19 cellular contexts compared by ENCODE assay signal in the genomic region with DNA sequence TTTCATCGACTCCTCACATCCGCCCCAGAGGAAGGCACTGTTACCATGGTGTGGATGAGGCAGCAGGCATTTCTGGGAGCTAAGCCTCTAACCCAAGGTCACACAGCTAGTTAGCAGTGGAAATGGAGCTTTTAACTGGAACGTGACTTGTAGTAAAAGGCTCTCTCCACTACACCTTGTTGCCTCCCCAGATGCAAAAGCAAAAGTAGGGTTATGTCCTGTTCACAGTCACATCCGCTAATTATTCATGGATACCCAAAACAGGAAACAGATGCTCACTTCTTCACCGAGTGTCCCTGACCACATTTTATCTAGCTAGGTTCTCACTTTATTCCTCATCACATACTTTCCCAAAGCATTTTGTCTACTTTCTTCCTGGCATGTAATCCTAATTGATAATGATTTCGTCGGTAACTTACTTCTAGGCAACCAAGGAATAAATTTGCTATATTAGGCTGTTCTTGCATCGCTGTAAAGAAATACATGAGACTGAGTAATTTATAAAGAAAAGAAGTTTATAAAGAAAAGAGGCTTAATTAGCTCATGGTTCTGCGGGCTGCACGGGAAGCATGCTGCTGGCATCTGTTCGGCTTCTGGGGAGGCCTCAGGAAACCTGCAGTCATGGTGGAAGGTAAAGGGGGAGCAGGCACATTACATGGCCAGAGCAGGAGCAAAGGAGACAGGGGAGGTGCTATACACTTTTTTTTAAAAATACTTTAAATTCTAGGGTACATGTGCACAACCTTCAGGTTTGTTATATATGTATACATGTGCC.
"Had no signal": no experiment of that assay in that cellular context is flagged by ENCODE, and none has a peak within 500 bp of the region (broad histone marks: within the 10 kb centered on the region; RNA-seq: fewer than 3 reads in every experiment).

No MANE protein-coding gene starts in this region.

- H3K9me3 ChIP-seq: gastrocnemius medialis, tibial artery had no signal

- H3K4me1 ChIP-seq: gastrocnemius medialis, tibial artery had no signal

- H3K36me3 Mint-ChIP-seq: activated naive CD8-positive, alpha-beta T cell treated with anti-CD3 and anti-CD28 coated beads, Interleukin-2, amount 10 ng/mL, durations not matched to agents 7 days and 5 days had no signal

- H3K4me1 Mint-ChIP-seq: activated CD4-positive, alpha-beta memory T cell treated with anti-CD3 and anti-CD28 coated beads, Interleukin-2, amount 10 ng/mL, durations not matched to agents 7 days and 5 days; activated naive CD8-positive, alpha-beta T cell treated with anti-CD3 and anti-CD28 coated beads, Interleukin-2, amount 10 ng/mL, durations not matched to agents 7 days and 5 days; activated T-helper 17 cell treated with anti-CD3 and anti-CD28 coated beads, Interleukin-2, amount 50 U/mL, for 72 hours; endodermal cell had no signal

- H3K36me3 ChIP-seq: gastrocnemius medialis, tibial artery had no signal

- DNase-seq: activated CD4-positive, alpha-beta memory T cell treated with anti-CD3 and anti-CD28 coated beads, Interleukin-2, amount 10 ng/mL, durations not matched to agents 7 days and 5 days; activated CD4-positive, alpha-beta T cell treated with anti-CD3 and anti-CD28 coated beads for 48 hours; activated CD4-positive, CD25-positive, alpha-beta regulatory T cell; activated naive CD4-positive, alpha-beta T cell treated with Interleukin-2 at 50 U/mL for 16 hours; activated naive CD8-positive, alpha-beta T cell treated with anti-CD3 and anti-CD28 coated beads, Interleukin-2, amount 10 ng/mL, durations not matched to agents 7 days and 5 days; activated T-cell treated with anti-CD3 and anti-CD28 coated beads, Interleukin-2, amount 50 U/mL, for 1 hour; caudate nucleus; endodermal cell; gastrocnemius medialis; head of caudate nucleus; kidney; stimulated activated naive CD4-positive, alpha-beta T cell; T1000; tibial artery had no signal

- ATAC-seq: activated T-helper 17 cell treated with anti-CD3 and anti-CD28 coated beads, Interleukin-2, amount 50 U/mL, for 72 hours; gastrocnemius medialis; left lobe of liver had no signal

- H3K27me3 Mint-ChIP-seq: activated CD4-positive, alpha-beta memory T cell treated with anti-CD3 and anti-CD28 coated beads, Interleukin-2, amount 10 ng/mL, durations not matched to agents 7 days and 5 days; activated naive CD8-positive, alpha-beta T cell treated with anti-CD3 and anti-CD28 coated beads, Interleukin-2, amount 10 ng/mL, durations not matched to agents 7 days and 5 days; brain had no signal

- H3K4me3 ChIP-seq: gastrocnemius medialis, tibial artery had no signal

- H3K4me3 Mint-ChIP-seq: activated CD4-positive, alpha-beta memory T cell treated with anti-CD3 and anti-CD28 coated beads, Interleukin-2, amount 10 ng/mL, durations not matched to agents 7 days and 5 days; activated naive CD8-positive, alpha-beta T cell treated with anti-CD3 and anti-CD28 coated beads, Interleukin-2, amount 10 ng/mL, durations not matched to agents 7 days and 5 days; activated T-helper 17 cell treated with anti-CD3 and anti-CD28 coated beads, Interleukin-2, amount 50 U/mL, for 72 hours; brain; endodermal cell; neural crest cell had no signal

- H3K27ac Mint-ChIP-seq: activated CD4-positive, alpha-beta memory T cell treated with anti-CD3 and anti-CD28 coated beads, Interleukin-2, amount 10 ng/mL, durations not matched to agents 7 days and 5 days; activated naive CD8-positive, alpha-beta T cell treated with anti-CD3 and anti-CD28 coated beads, Interleukin-2, amount 10 ng/mL, durations not matched to agents 7 days and 5 days; activated T-helper 17 cell treated with anti-CD3 and anti-CD28 coated beads, Interleukin-2, amount 50 U/mL, for 72 hours; brain; endodermal cell; progenitor cell of endocrine pancreas had no signal

- H3K27ac ChIP-seq: gastrocnemius medialis, tibial artery had no signal

- H3K27me3 ChIP-seq: gastrocnemius medialis, tibial artery had no signal

- H3K9me3 Mint-ChIP-seq: neural crest cell had no signal
